17 cellular contexts compared by ENCODE assay signal in the genomic region with DNA sequence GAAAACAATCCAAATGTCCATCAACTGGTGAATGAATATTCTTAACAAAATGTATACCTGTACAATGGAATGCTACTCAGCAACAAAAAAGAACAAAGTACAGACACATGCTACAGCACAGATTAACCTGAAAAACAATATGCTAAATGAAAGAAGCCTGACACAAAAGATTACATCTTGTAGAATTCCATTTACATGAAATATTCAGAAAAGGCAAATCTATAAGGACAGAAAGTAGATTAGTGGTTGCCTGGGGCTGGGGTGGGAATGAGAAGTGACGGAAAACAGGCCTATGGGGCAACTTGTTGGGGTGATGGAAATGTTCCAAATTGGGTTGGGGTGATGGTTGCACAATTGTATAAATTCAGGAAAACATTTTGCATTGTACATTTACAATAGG.
DNase-seq lines count a peak whose midpoint lies in the region; ATAC-seq, FAIRE-seq and TF ChIP-seq lines count a peak whose summit lies in the region.
"Had no signal": no experiment of that assay in that cellular context is flagged by ENCODE, and none has a peak within 500 bp of the region (broad histone marks: within the 10 kb centered on the region; RNA-seq: fewer than 3 reads in every experiment).

No MANE protein-coding gene starts in this region.

- H3K9ac ChIP-seq in astrocyte (ENCODE audit: low read length) (no peak overlapping the region), trophoblast cell (ENCODE audit: low read length) (no peak overlapping the region), kidney (ENCODE audit: low read length in 2 of 2) (no peak overlapping the region)

- no peak overlapping the region for H3K4ac ChIP-seq in trophoblast cell (ENCODE audit: low read depth, low read length)

- H3K18ac ChIP-seq in trophoblast cell (ENCODE audit: low read length) = no peak overlapping the region

- H3K27ac ChIP-seq in astrocyte (ENCODE audit: low read depth, low read length) = no peak overlapping the region
- H3K27ac ChIP-seq in trophoblast cell (ENCODE audit: low read depth, low read length) = no peak overlapping the region
- no peak overlapping the region for H3K27ac ChIP-seq in kidney (ENCODE audit: low read depth in 2 of 2, low read length in 2 of 2)

- intact Hi-C loops in kidney (cut with DNase I) = no loop called here

- no peak for TF ChIP-seq CTCF in astrocyte (IDR thresholded peaks at IDR 0.05; ENCODE audit: insufficient read depth, low read depth, low read length)
- no peak for TF ChIP-seq CTCF in kidney (IDR thresholded peaks at IDR 0.05; ENCODE audit: borderline replicate concordance, extremely low read depth, insufficient read depth)

- no peaks in the 10 kb centered on the region for H3K79me1 ChIP-seq in trophoblast cell (ENCODE audit: low read length)

- DNase-seq in HAP-1 (ENCODE audit: low spot score in 2 of 2) = peak; percentile 73 to 83
- DNase-seq in astrocyte (ENCODE audit: low read depth) = no peak
- peak; percentile 55 to 76 for DNase-seq in trophoblast cell
- DNase-seq in NCI-H748 (lab: John Stamatoyannopoulos, UW; ENCODE audit: unreplicated experiment) = no peak
- DNase-seq in stimulated activated naive B cell treated with anti-CD40 and anti-IgM and Interleukin-4, amounts not matched to agents 10 μg/mL and 1 μg/mL and 100 μg/mL, for 72 hours = no peak
- DNase-seq in kidney = no peak
- DNase-seq: C1 segment of cervical spinal cord; Caco-2; CD4-positive, CD25-positive, alpha-beta regulatory T cell; CD8-positive, alpha-beta T cell; DMS153; DND-41; GOT3 had no signal

- H4K8ac ChIP-seq in trophoblast cell (ENCODE audit: low read depth, low read length) = no peak overlapping the region

- FAIRE-seq in astrocyte (lab: Jason Lieb, UNC) = peak; percentile 81
- FAIRE-seq in kidney (lab: Jason Lieb, UNC) = no peak
- FAIRE-seq: G401.6, GM12892, H54 had no signal

- in situ Hi-C loops in HAP-1 (cut with MboI; ENCODE audit: low sequenced_read_pairs) = no loop called here

- no peak overlapping the region for H3K4me3 Mint-ChIP-seq in astrocyte (ENCODE audit: unreplicated experiment)
- no peak overlapping the region for H3K4me3 Mint-ChIP-seq in stimulated activated naive B cell treated with anti-CD40 and anti-IgM and Interleukin-4, amounts not matched to agents 10 μg/mL and 1 μg/mL and 100 μg/mL, for 72 hours
- H3K4me3 Mint-ChIP-seq: CD4-positive, CD25-positive, alpha-beta regulatory T cell; CD8-positive, alpha-beta T cell had no signal

- H3K79me2 ChIP-seq in astrocyte (ENCODE audit: insufficient read depth, low read length) (no peaks in the 10 kb centered on the region), trophoblast cell (ENCODE audit: control insufficient read depth, insufficient read depth, low read length, poor library complexity) (no peaks in the 10 kb centered on the region)

- ATAC-seq in stimulated activated naive B cell treated with anti-CD40 and anti-IgM and Interleukin-4, amounts not matched to agents 10 μg/mL and 1 μg/mL and 100 μg/mL, for 72 hours (replicated peaks) = no peak
- ATAC-seq: CD8-positive, alpha-beta T cell; HCT116 had no signal

- peaks cover 60% of the 10 kb centered on the region for H3K4me1 ChIP-seq in HAP-1
- no peaks in the 10 kb centered on the region for H3K4me1 ChIP-seq in astrocyte (ENCODE audit: insufficient read depth, low read length)
- H3K4me1 ChIP-seq in trophoblast cell (ENCODE audit: control insufficient read depth in 1 of 2, insufficient read depth in 2 of 2, low read length in 2 of 2) = peaks cover 0 to 4% of the 10 kb centered on the region in 2 experiments
- H3K4me1 ChIP-seq in kidney (ENCODE audit: control insufficient read depth in 1 of 2, insufficient read depth in 1 of 2, low read depth in 1 of 2, low read length in 2 of 2) = peaks cover 0 to 4% of the 10 kb centered on the region in 2 donors
- H3K4me1 ChIP-seq: Caco-2 had no signal

- H3K27me3 Mint-ChIP-seq in astrocyte (ENCODE audit: low read depth, unreplicated experiment) = no peaks in the 10 kb centered on the region
- H3K27me3 Mint-ChIP-seq in stimulated activated naive B cell treated with anti-CD40 and anti-IgM and Interleukin-4, amounts not matched to agents 10 μg/mL and 1 μg/mL and 100 μg/mL, for 72 hours = peaks cover 0 to 8% of the 10 kb centered on the region in 2 donors
- H3K27me3 Mint-ChIP-seq: CD4-positive, CD25-positive, alpha-beta regulatory T cell had no signal

- H3K27me3 ChIP-seq in HAP-1 (ENCODE audit: low read depth) = no peaks in the 10 kb centered on the region
- H3K27me3 ChIP-seq in astrocyte (ENCODE audit: insufficient read depth, low read length) = no peaks in the 10 kb centered on the region
- H3K27me3 ChIP-seq in trophoblast cell (ENCODE audit: insufficient read depth, low read length) = no peaks in the 10 kb centered on the region

- peaks cover 16% of the 10 kb centered on the region for H3K4me1 Mint-ChIP-seq in astrocyte (ENCODE audit: low read depth, unreplicated experiment)
- H3K4me1 Mint-ChIP-seq in stimulated activated naive B cell treated with anti-CD40 and anti-IgM and Interleukin-4, amounts not matched to agents 10 μg/mL and 1 μg/mL and 100 μg/mL, for 72 hours = no peaks in the 10 kb centered on the region
- H3K4me1 Mint-ChIP-seq: CD4-positive, CD25-positive, alpha-beta regulatory T cell had no signal

- H3K27ac Mint-ChIP-seq in astrocyte (ENCODE audit: unreplicated experiment) = no peak overlapping the region
- no peak overlapping the region for H3K27ac Mint-ChIP-seq in stimulated activated naive B cell treated with anti-CD40 and anti-IgM and Interleukin-4, amounts not matched to agents 10 μg/mL and 1 μg/mL and 100 μg/mL, for 72 hours
- H3K27ac Mint-ChIP-seq: CD4-positive, CD25-positive, alpha-beta regulatory T cell; CD8-positive, alpha-beta T cell had no signal

- no peak overlapping the region for H2BK12ac ChIP-seq in trophoblast cell (ENCODE audit: low read length)

- no peak overlapping the region for H2BK120ac ChIP-seq in trophoblast cell (ENCODE audit: insufficient read depth, low read length, poor library complexity)

- WGBS in trophoblast cell (ENCODE audit: extremely low coverage, insufficient coverage, insufficient read length) = no CpG with 5 or more reads among the region's 1 CpG

- H4K12ac ChIP-seq in trophoblast cell (ENCODE audit: low read depth, low read length) = no peak overlapping the region

- no peak overlapping the region for H3K23ac ChIP-seq in trophoblast cell (ENCODE audit: low read length)

- no peak overlapping the region for H3K14ac ChIP-seq in trophoblast cell (ENCODE audit: low read length)

- H4K20me1 ChIP-seq in astrocyte (ENCODE audit: insufficient read depth, low read length) = no peaks in the 10 kb centered on the region

- 0 out of 2 replicates have a peak, but pooled peaks cover 5% of the 10 kb centered on the region for H3K36me3 ChIP-seq in HAP-1 (replicated peaks)
- H3K36me3 ChIP-seq in astrocyte (ENCODE audit: insufficient read depth, low read length) = no peaks in the 10 kb centered on the region
- no peaks in the 10 kb centered on the region for H3K36me3 ChIP-seq in trophoblast cell (ENCODE audit: control insufficient read depth in 1 of 2, insufficient read depth in 2 of 2, low read length in 2 of 2)
- H3K36me3 ChIP-seq in kidney (ENCODE audit: control insufficient read depth in 1 of 2, insufficient read depth in 2 of 2, low read length in 2 of 2) = no peaks in the 10 kb centered on the region

- no peaks in the 10 kb centered on the region for H3K9me3 Mint-ChIP-seq in astrocyte (ENCODE audit: unreplicated experiment)
- no peaks in the 10 kb centered on the region for H3K9me3 Mint-ChIP-seq in stimulated activated naive B cell treated with anti-CD40 and anti-IgM and Interleukin-4, amounts not matched to agents 10 μg/mL and 1 μg/mL and 100 μg/mL, for 72 hours
- H3K9me3 Mint-ChIP-seq: CD8-positive, alpha-beta T cell had no signal

- no peaks in the 10 kb centered on the region for H3K9me3 ChIP-seq in HAP-1
- no peaks in the 10 kb centered on the region for H3K9me3 ChIP-seq in astrocyte (ENCODE audit: insufficient read depth, low read depth, low read length)
- no peaks in the 10 kb centered on the region for H3K9me3 ChIP-seq in trophoblast cell (ENCODE audit: insufficient read depth, low read depth, low read length)
- H3K9me3 ChIP-seq in kidney (ENCODE audit: control insufficient read depth in 1 of 2, low read length in 2 of 2) = no peaks in the 10 kb centered on the region
- H3K9me3 ChIP-seq: Caco-2 had no signal

- H3K36me3 Mint-ChIP-seq in astrocyte (ENCODE audit: low read depth, unreplicated experiment) = no peaks in the 10 kb centered on the region
- no peaks in the 10 kb centered on the region for H3K36me3 Mint-ChIP-seq in stimulated activated naive B cell treated with anti-CD40 and anti-IgM and Interleukin-4, amounts not matched to agents 10 μg/mL and 1 μg/mL and 100 μg/mL, for 72 hours
- H3K36me3 Mint-ChIP-seq: CD4-positive, CD25-positive, alpha-beta regulatory T cell; CD8-positive, alpha-beta T cell had no signal

- H4K91ac ChIP-seq in trophoblast cell (ENCODE audit: low read depth, low read length) = no peak overlapping the region

- H3K4me3 ChIP-seq in HAP-1 (no peak overlapping the region), astrocyte (ENCODE audit: insufficient read depth, low read depth, low read length) (no peak overlapping the region), trophoblast cell (ENCODE audit: low read depth, low read length) (no peak overlapping the region), kidney (ENCODE audit: low read length in 2 of 2) (no peak overlapping the region)

- H2AFZ ChIP-seq in astrocyte (ENCODE audit: low read depth, low read length) (no peak overlapping the region), trophoblast cell (ENCODE audit: insufficient read depth, low read length, poor library complexity) (no peak overlapping the region)

- H2BK5ac ChIP-seq in trophoblast cell (ENCODE audit: low read depth, low read length, poor library complexity) = no peak overlapping the region

- H3K4me2 ChIP-seq in astrocyte (ENCODE audit: low read length) (no peak overlapping the region), trophoblast cell (ENCODE audit: low read length) (no peak overlapping the region)

- H2AK5ac ChIP-seq in trophoblast cell (ENCODE audit: low read length) = no peak overlapping the region

Comparison
In these comparisons a context has a peak if more than half of its experiments do, and no peak if none do; other contexts are left out.
1. DNase-seq: peak in HAP-1 (2 of 2) and trophoblast cell (2 of 2); none in astrocyte (single experiment), NCI-H748 (single experiment), stimulated activated naive B cell treated with anti-CD40 and anti-IgM and Interleukin-4, amounts not matched to agents 10 μg/mL and 1 μg/mL and 100 μg/mL, for 72 hours (single experiment) and kidney (single experiment).